ENCODE assay signal across 1 cellular context in genomic region chr13:33278923-33279322, GRCh38.
TF ChIP-seq lines count a peak whose summit lies in the region.

No MANE protein-coding gene starts in this region.

TF ChIP-seq in IMR-90, 13 proteins besides CTCF, POLR2A, EP300 and RAD21:
- no peak for TF ChIP-seq USF2 (IDR thresholded peaks at IDR 0.05; ENCODE audit: low read depth, low read length)
- peak; percentile 23; the same call in 1 of the 2 replicates for TF ChIP-seq CEBPB (IDR thresholded peaks at IDR 0.05; ENCODE audit: low read depth, low read length)
